25 cellular contexts compared by ENCODE assay signal in genomic region chr10:107104026-107104652, GRCh38.
"Had no signal": no experiment of that assay in that cellular context is flagged by ENCODE, and none has a peak within 500 bp of the region (broad histone marks: within the 10 kb centered on the region; RNA-seq: fewer than 3 reads in every experiment).

No MANE protein-coding gene starts in this region.

- H2AFZ ChIP-seq: parathyroid adenoma had no signal

- H3K4me3 ChIP-seq: dorsolateral prefrontal cortex, esophagus squamous epithelium, gastrocnemius medialis, right lobe of liver, skin epidermis, thyroid gland had no signal

- ATAC-seq: activated CD4-positive, CD25-positive, alpha-beta regulatory T cell treated with anti-CD3 and anti-CD28 coated beads, Interleukin-2, amount 50 U/mL, for 24 hours; activated CD8-positive, alpha-beta T cell treated with anti-CD3 and anti-CD28 coated beads, Interleukin-2, amount 10 ng/mL, durations not matched to agents 7 days and 5 days; gastrocnemius medialis; left lobe of liver; natural killer cell; right lobe of liver had no signal

- H3K4me1 Mint-ChIP-seq: activated CD4-positive, alpha-beta T cell treated with anti-CD3 and anti-CD28 coated beads, Interleukin-2, amount 10 ng/mL, durations not matched to agents 7 days and 5 days; activated naive CD4-positive, alpha-beta T cell treated with anti-CD3 and anti-CD28 coated beads, Interleukin-2, amount 50 U/mL, for 24 hours; central memory CD8-positive, alpha-beta T cell; natural killer cell had no signal

- H3K27ac Mint-ChIP-seq: activated CD4-positive, alpha-beta T cell treated with anti-CD3 and anti-CD28 coated beads, Interleukin-2, amount 10 ng/mL, durations not matched to agents 7 days and 5 days; activated CD8-positive, alpha-beta T cell treated with anti-CD3 and anti-CD28 coated beads, Interleukin-2, amount 10 ng/mL, durations not matched to agents 7 days and 5 days; natural killer cell; stimulated activated naive CD8-positive, alpha-beta T cell treated with anti-CD3 and anti-CD28 coated beads, Interleukin-15, Interleukin-2, amounts not matched to agents 100 ng/mL and 50 ng/mL, for 24 hours had no signal

- H3K9me3 ChIP-seq: gastrocnemius medialis, right lobe of liver, thyroid gland had no signal

- H3K27me3 ChIP-seq: brain microvascular endothelial cell, esophagus squamous epithelium, gastrocnemius medialis, right lobe of liver, thyroid gland had no signal

- H3K27ac ChIP-seq: brain microvascular endothelial cell, dorsolateral prefrontal cortex, esophagus squamous epithelium, gastrocnemius medialis, parathyroid adenoma, right lobe of liver, skin epidermis, thyroid gland had no signal

- FAIRE-seq: colon, keratinocyte, urothelium cell line had no signal

- H3K36me3 ChIP-seq: brain microvascular endothelial cell, esophagus squamous epithelium, gastrocnemius medialis, right lobe of liver, thyroid gland had no signal

- H3K9me3 Mint-ChIP-seq: natural killer cell had no signal

- H3K79me2 ChIP-seq: parathyroid adenoma had no signal

- H3K9ac ChIP-seq: parathyroid adenoma had no signal

- DNase-seq: activated CD4-positive, alpha-beta T cell treated with anti-CD3 and anti-CD28 coated beads, Interleukin-2, amount 10 ng/mL, durations not matched to agents 7 days and 5 days; activated CD8-positive, alpha-beta T cell treated with anti-CD3 and anti-CD28 coated beads, Interleukin-2, amount 10 ng/mL, durations not matched to agents 7 days and 5 days; activated gamma-delta T cell treated with Interleukin-2 at 50 U/mL for 16 hours; anterior cingulate cortex; brain microvascular endothelial cell; dorsolateral prefrontal cortex; esophagus squamous epithelium; gastrocnemius medialis; hypothalamus; midbrain; natural killer cell; right lobe of liver; stimulated activated CD4-positive, alpha-beta T cell treated with anti-CD3 and anti-CD28 coated beads, Interleukin-1b, Interleukin-23, amount 100 ng/mL, for 48 hours; substantia nigra; thyroid gland had no signal

- H3K27me3 Mint-ChIP-seq: activated CD4-positive, alpha-beta T cell treated with anti-CD3 and anti-CD28 coated beads, Interleukin-2, amount 10 ng/mL, durations not matched to agents 7 days and 5 days; central memory CD8-positive, alpha-beta T cell; stimulated activated naive CD8-positive, alpha-beta T cell treated with anti-CD3 and anti-CD28 coated beads, Interleukin-15, Interleukin-2, amounts not matched to agents 100 ng/mL and 50 ng/mL, for 24 hours had no signal

- H3K4me3 Mint-ChIP-seq: activated CD4-positive, alpha-beta T cell treated with anti-CD3 and anti-CD28 coated beads, Interleukin-2, amount 10 ng/mL, durations not matched to agents 7 days and 5 days; activated CD8-positive, alpha-beta T cell treated with anti-CD3 and anti-CD28 coated beads, Interleukin-2, amount 10 ng/mL, durations not matched to agents 7 days and 5 days; activated naive CD4-positive, alpha-beta T cell treated with anti-CD3 and anti-CD28 coated beads, Interleukin-2, amount 50 U/mL, for 24 hours; central memory CD8-positive, alpha-beta T cell; natural killer cell; stimulated activated naive CD8-positive, alpha-beta T cell treated with anti-CD3 and anti-CD28 coated beads, Interleukin-15, Interleukin-2, amounts not matched to agents 100 ng/mL and 50 ng/mL, for 24 hours had no signal

- H3K4me1 ChIP-seq: esophagus squamous epithelium, gastrocnemius medialis, parathyroid adenoma, right lobe of liver, thyroid gland had no signal

- H3K36me3 Mint-ChIP-seq: activated naive CD4-positive, alpha-beta T cell treated with anti-CD3 and anti-CD28 coated beads, Interleukin-2, amount 50 U/mL, for 24 hours; natural killer cell had no signal
